20 cellular contexts compared by ENCODE assay signal in the genomic region with DNA sequence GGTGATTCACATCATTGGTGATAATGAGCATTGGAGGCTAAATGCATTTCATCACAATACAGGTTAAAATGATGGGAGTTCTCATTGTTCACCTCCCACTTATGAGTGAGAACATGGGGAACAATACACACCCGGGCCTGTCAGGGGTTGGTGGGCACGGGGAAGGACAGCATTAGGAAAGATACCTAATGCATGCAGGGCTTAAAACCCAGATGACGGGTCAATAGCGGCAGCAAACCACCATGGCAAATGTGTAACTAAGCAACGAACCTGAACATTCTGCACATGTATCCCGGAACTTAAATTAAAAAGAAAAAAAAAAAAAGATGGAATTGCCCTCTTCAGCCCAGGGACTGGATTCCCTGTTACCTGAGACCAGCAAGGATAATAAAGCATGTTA. TPM values are rescaled to one million over a fixed set of nuclear protein-coding genes. Genes with fewer than 3 reads are reported as not detected.
DNase-seq lines count a peak whose midpoint lies in the region; ATAC-seq and TF ChIP-seq lines count a peak whose summit lies in the region.
"Had no signal": no experiment of that assay in that cellular context is flagged by ENCODE, and none has a peak within 500 bp of the region (broad histone marks: within the 10 kb centered on the region; RNA-seq: fewer than 3 reads in every experiment).

No MANE protein-coding gene starts in this region.

- H3K79me2 ChIP-seq in OCI-LY3 (ENCODE audit: low read length), result no peaks in the 10 kb centered on the region
- H3K79me2 ChIP-seq in trophoblast cell (ENCODE audit: control insufficient read depth, insufficient read depth, low read length, poor library complexity), result no peaks in the 10 kb centered on the region

- in situ Hi-C loops in HAP-1 (cut with MboI; ENCODE audit: low sequenced_read_pairs), result no loop called here

- no peak for ATAC-seq in CD8-positive, alpha-beta T cell
- no peak for ATAC-seq in activated naive CD4-positive, alpha-beta T cell treated with anti-CD3 and anti-CD28 coated beads, Interleukin-2, amount 50 U/mL, for 72 hours
- ATAC-seq: GM23338, HepG2 had no signal

- no peak overlapping the region for H3K4ac ChIP-seq in trophoblast cell (ENCODE audit: low read depth, low read length)

- H3K4me3 Mint-ChIP-seq in CD8-positive, alpha-beta T cell, result no peak overlapping the region
- H3K4me3 Mint-ChIP-seq: CD4-positive, CD25-positive, alpha-beta regulatory T cell; GM23338; IgD-negative memory B cell had no signal

- H3K23ac ChIP-seq in trophoblast cell (ENCODE audit: low read length), result no peak overlapping the region

- H3K9me3 ChIP-seq in OCI-LY3 (ENCODE audit: insufficient read depth, low read length) (no peaks in the 10 kb centered on the region), trophoblast cell (ENCODE audit: insufficient read depth, low read depth, low read length) (no peaks in the 10 kb centered on the region), vagina (no peaks in the 10 kb centered on the region), HAP-1 (no peaks in the 10 kb centered on the region)
- H3K9me3 ChIP-seq in CD8-positive, alpha-beta T cell (ENCODE audit: low read length), result no peaks in the 10 kb centered on the region
- H3K9me3 ChIP-seq: BE2C, Caco-2 had no signal

- no peak overlapping the region for H2AK5ac ChIP-seq in trophoblast cell (ENCODE audit: low read length)

- H3K27ac ChIP-seq in OCI-LY3 (ENCODE audit: low read length), result no peak overlapping the region
- no peak overlapping the region for H3K27ac ChIP-seq in trophoblast cell (ENCODE audit: low read depth, low read length)
- peak overlapping the region; percentile 21 for H3K27ac ChIP-seq in vagina
- no peak overlapping the region for H3K27ac ChIP-seq in CD8-positive, alpha-beta T cell (ENCODE audit: low read depth, low read length)

- no CpG with 5 or more reads among the region's 6 CpGs for WGBS in trophoblast cell (ENCODE audit: extremely low coverage, insufficient coverage, insufficient read length)

- CTCF ChIA-PET in CD8-positive, alpha-beta T cell (lab: Charles Lee), result no interaction called here

- H3K27me3 ChIP-seq in OCI-LY3 (ENCODE audit: low read depth, low read length), result no peaks in the 10 kb centered on the region
- no peaks in the 10 kb centered on the region for H3K27me3 ChIP-seq in trophoblast cell (ENCODE audit: insufficient read depth, low read length)
- no peaks in the 10 kb centered on the region for H3K27me3 ChIP-seq in vagina
- no peaks in the 10 kb centered on the region for H3K27me3 ChIP-seq in HAP-1 (ENCODE audit: low read depth)
- no peaks in the 10 kb centered on the region for H3K27me3 ChIP-seq in CD8-positive, alpha-beta T cell (ENCODE audit: insufficient read depth, low read length)
- H3K27me3 ChIP-seq: BE2C had no signal

- H3K4me1 Mint-ChIP-seq in CD8-positive, alpha-beta T cell (ENCODE audit: low read depth), result no peaks in the 10 kb centered on the region
- H3K4me1 Mint-ChIP-seq: CD4-positive, CD25-positive, alpha-beta regulatory T cell had no signal

- peak overlapping the region; percentile 69 for H2AFZ ChIP-seq in OCI-LY3 (ENCODE audit: low read depth, low read length)
- H2AFZ ChIP-seq in trophoblast cell (ENCODE audit: insufficient read depth, low read length, poor library complexity), result no peak overlapping the region
- H2AFZ ChIP-seq: GM23338 had no signal

- no peaks in the 10 kb centered on the region for H3K9me3 Mint-ChIP-seq in CD8-positive, alpha-beta T cell
- no peaks in the 10 kb centered on the region for H3K9me3 Mint-ChIP-seq in activated naive CD4-positive, alpha-beta T cell treated with anti-CD3 and anti-CD28 coated beads, Interleukin-2, amount 50 U/mL, for 72 hours
- H3K9me3 Mint-ChIP-seq: CD4-positive, CD25-positive, alpha-beta regulatory T cell; GM23338; IgD-negative memory B cell had no signal

- H3K9ac ChIP-seq in OCI-LY3 (ENCODE audit: low read length) (no peak overlapping the region), trophoblast cell (ENCODE audit: low read length) (no peak overlapping the region)

- intact Hi-C loops in vagina (cut with DNase I), result no loop called here
- intact Hi-C loops in CD8-positive, alpha-beta T cell (cut with DNase I, micrococcal nuclease), result no loop called here

- no peak overlapping the region for H2BK120ac ChIP-seq in trophoblast cell (ENCODE audit: insufficient read depth, low read length, poor library complexity)

- H3K4me3 ChIP-seq in OCI-LY3 (ENCODE audit: low read length) (no peak overlapping the region), trophoblast cell (ENCODE audit: low read depth, low read length) (no peak overlapping the region), vagina (no peak overlapping the region), HAP-1 (no peak overlapping the region)
- no peak overlapping the region for H3K4me3 ChIP-seq in CD8-positive, alpha-beta T cell (ENCODE audit: low read depth, low read length)
- H3K4me3 ChIP-seq: GM23338 had no signal

- H4K8ac ChIP-seq in trophoblast cell (ENCODE audit: low read depth, low read length), result no peak overlapping the region

- no peak overlapping the region for H3K27ac Mint-ChIP-seq in CD8-positive, alpha-beta T cell
- no peak overlapping the region for H3K27ac Mint-ChIP-seq in activated naive CD4-positive, alpha-beta T cell treated with anti-CD3 and anti-CD28 coated beads, Interleukin-2, amount 50 U/mL, for 72 hours
- H3K27ac Mint-ChIP-seq: CD4-positive, CD25-positive, alpha-beta regulatory T cell; GM23338; IgD-negative memory B cell had no signal

- H3K4me2 ChIP-seq in OCI-LY3 (ENCODE audit: low read length), result peak overlapping the region; percentile 19; the same call in 1 of the 2 replicates
- H3K4me2 ChIP-seq in trophoblast cell (ENCODE audit: low read length), result no peak overlapping the region
- H3K4me2 ChIP-seq: GM23338 had no signal

- no peak overlapping the region for H3K14ac ChIP-seq in trophoblast cell (ENCODE audit: low read length)

- H3K4me1 ChIP-seq in OCI-LY3 (ENCODE audit: low read length), result peaks cover 10% of the 10 kb centered on the region; the same call in 1 of the 2 replicates
- H3K4me1 ChIP-seq in trophoblast cell (ENCODE audit: control insufficient read depth in 1 of 2, insufficient read depth in 2 of 2, low read length in 2 of 2), result peaks cover 0 to 4% of the 10 kb centered on the region in 2 experiments
- H3K4me1 ChIP-seq in vagina, result peaks cover 9% of the 10 kb centered on the region
- no peaks in the 10 kb centered on the region for H3K4me1 ChIP-seq in HAP-1
- no peaks in the 10 kb centered on the region for H3K4me1 ChIP-seq in CD8-positive, alpha-beta T cell (ENCODE audit: insufficient read depth, low read length)

- H3K36me3 ChIP-seq in OCI-LY3 (replicated peaks; ENCODE audit: low read depth, low read length) (no peaks in the 10 kb centered on the region), trophoblast cell (ENCODE audit: control insufficient read depth in 1 of 2, insufficient read depth in 2 of 2, low read length in 2 of 2) (no peaks in the 10 kb centered on the region), vagina (no peaks in the 10 kb centered on the region), HAP-1 (replicated peaks) (no peaks in the 10 kb centered on the region)
- H3K36me3 ChIP-seq in CD8-positive, alpha-beta T cell (ENCODE audit: insufficient read depth, low read length), result no peaks in the 10 kb centered on the region
- H3K36me3 ChIP-seq: BE2C had no signal

- no peaks in the 10 kb centered on the region for H3K27me3 Mint-ChIP-seq in CD8-positive, alpha-beta T cell (ENCODE audit: low read depth)
- H3K27me3 Mint-ChIP-seq: IgD-negative memory B cell had no signal

- H2BK5ac ChIP-seq in trophoblast cell (ENCODE audit: low read depth, low read length, poor library complexity), result no peak overlapping the region

- no peak overlapping the region for H4K12ac ChIP-seq in trophoblast cell (ENCODE audit: low read depth, low read length)

- H3K36me3 Mint-ChIP-seq in CD8-positive, alpha-beta T cell, result no peaks in the 10 kb centered on the region
- H3K36me3 Mint-ChIP-seq in activated naive CD4-positive, alpha-beta T cell treated with anti-CD3 and anti-CD28 coated beads, Interleukin-2, amount 50 U/mL, for 72 hours, result no peaks in the 10 kb centered on the region
- H3K36me3 Mint-ChIP-seq: CD4-positive, CD25-positive, alpha-beta regulatory T cell; IgD-negative memory B cell had no signal

- H3K18ac ChIP-seq in trophoblast cell (ENCODE audit: low read length), result no peak overlapping the region

- H3K79me1 ChIP-seq in trophoblast cell (ENCODE audit: low read length), result peaks cover 1% of the 10 kb centered on the region

- H2BK12ac ChIP-seq in trophoblast cell (ENCODE audit: low read length), result peak overlapping the region; percentile 44

- POLR2A ChIA-PET in CD8-positive, alpha-beta T cell (lab: Charles Lee), result no interaction called here

- peak; percentile 71 for DNase-seq in glomerular visceral epithelial cell (ENCODE audit: extremely low spot score)
- DNase-seq in trophoblast cell, result no peak
- no peak for DNase-seq in vagina (ENCODE audit: extremely low spot score in 2 of 2)
- DNase-seq in HAP-1 (ENCODE audit: low spot score in 2 of 2), result no peak
- no peak for DNase-seq in CD8-positive, alpha-beta T cell
- DNase-seq in activated naive CD4-positive, alpha-beta T cell treated with anti-CD3 and anti-CD28 coated beads, Interleukin-2, amount 50 U/mL, for 72 hours (ENCODE audit: low spot score in 2 of 2), result no peak
- DNase-seq: ACHN; BE2C; C1 segment of cervical spinal cord; Caco-2; CD4-positive, CD25-positive, alpha-beta regulatory T cell; DMS79; GDM1; H7; KG1 had no signal

- H4K20me1 ChIP-seq in OCI-LY3 (ENCODE audit: insufficient read depth, low read length), result no peaks in the 10 kb centered on the region

- TF ChIP-seq CTCF in OCI-LY3 (IDR thresholded peaks at IDR 0.05; ENCODE audit: low read depth, low read length), result no peak
- TF ChIP-seq CTCF in vagina (IDR thresholded peaks at IDR 0.05), result no peak
- TF ChIP-seq CTCF in CD8-positive, alpha-beta T cell (IDR thresholded peaks at IDR 0.05), result no peak

- no peak for TF ChIP-seq POLR2A in vagina (IDR thresholded peaks at IDR 0.05)

- H4K91ac ChIP-seq in trophoblast cell (ENCODE audit: low read depth, low read length), result no peak overlapping the region

RNA-seq across cellular contexts. Expression of gene LUM, which starts 2.3 kb away (rescaled TPM):
- 921 and 976 TPM in 2 replicates for polyA plus RNA-seq in trophoblast cell (2013)
- total RNA-seq in vagina, result 72.9 TPM
- not detected for total RNA-seq in CD8-positive, alpha-beta T cell
- total RNA-seq in activated naive CD4-positive, alpha-beta T cell treated with anti-CD3 and anti-CD28 coated beads, Interleukin-2, amount 50 U/mL, for 72 hours, result not detected
- total RNA-seq: CD4-positive, CD25-positive, alpha-beta regulatory T cell; GM23338; H7; HepG2 had no signal
- polyA plus RNA-seq: CD4-positive, CD25-positive, alpha-beta regulatory T cell; HepG2; IgD-negative memory B cell had no signal

RNA-seq across cellular contexts. Expression of gene KERA, which starts 55.8 kb away (rescaled TPM):
- polyA plus RNA-seq in trophoblast cell (2013), result 0.14 and 0.15 TPM in 2 replicates
- not detected for total RNA-seq in vagina
- not detected for total RNA-seq in CD8-positive, alpha-beta T cell
- total RNA-seq in activated naive CD4-positive, alpha-beta T cell treated with anti-CD3 and anti-CD28 coated beads, Interleukin-2, amount 50 U/mL, for 72 hours, result not detected
- total RNA-seq: Caco-2; CD4-positive, CD25-positive, alpha-beta regulatory T cell; Daoy; GM23338; H7; HepG2 had no signal
- polyA plus RNA-seq: CD4-positive, CD25-positive, alpha-beta regulatory T cell; GM23338; HepG2; IgD-negative memory B cell had no signal

Comparison
In these comparisons a context has a peak if more than half of its experiments do, and no peak if none do; other contexts are left out.
1. RNA of gene LUM, which starts 2.3 kb away (total RNA-seq): 72.9 TPM in vagina (single experiment); not detected in CD8-positive, alpha-beta T cell and not detected in activated naive CD4-positive, alpha-beta T cell treated with anti-CD3 and anti-CD28 coated beads, Interleukin-2, amount 50 U/mL, for 72 hours; every median in the first group is over 10 times any median in the second.